2 cellular contexts compared by ENCODE assay signal in genomic region chr15:92117301-92117731, GRCh38.
A peak's percentile ranks its signal among the peaks of the same experiment; 100 is the strongest.
TF ChIP-seq lines count a peak whose summit lies in the region.

No MANE protein-coding gene starts in this region.

TF ChIP-seq in liver, 16 proteins besides CTCF, POLR2A, EP300 and RAD21 (continued from another document):
- TF ChIP-seq REST (IDR thresholded peaks at IDR 0.05) (no peak), SP1 (IDR thresholded peaks at IDR 0.05) (peak; percentile 67), MAX (IDR thresholded peaks at IDR 0.05) (peak; percentile 66), HNF4G (IDR thresholded peaks at IDR 0.05) (no peak), JUND (IDR thresholded peaks at IDR 0.05) (no peak), FOXA2 (IDR thresholded peaks at IDR 0.05) (peak; percentile 45), YY1 (IDR thresholded peaks at IDR 0.05) (peak; percentile 86), EGR1 (IDR thresholded peaks at IDR 0.05; ENCODE audit: low read depth in 2 of 2) (no peak)

TF ChIP-seq in HepG2, 621 proteins besides CTCF, POLR2A, EP300 and RAD21 (continued from another document):
- TF ChIP-seq ZNF292 (CRISPR knock-in tag; IDR thresholded peaks at IDR 0.05; ENCODE audit: borderline replicate concordance, low read depth): no peak
